1 cellular context compared by ENCODE assay signal in the genomic region with DNA sequence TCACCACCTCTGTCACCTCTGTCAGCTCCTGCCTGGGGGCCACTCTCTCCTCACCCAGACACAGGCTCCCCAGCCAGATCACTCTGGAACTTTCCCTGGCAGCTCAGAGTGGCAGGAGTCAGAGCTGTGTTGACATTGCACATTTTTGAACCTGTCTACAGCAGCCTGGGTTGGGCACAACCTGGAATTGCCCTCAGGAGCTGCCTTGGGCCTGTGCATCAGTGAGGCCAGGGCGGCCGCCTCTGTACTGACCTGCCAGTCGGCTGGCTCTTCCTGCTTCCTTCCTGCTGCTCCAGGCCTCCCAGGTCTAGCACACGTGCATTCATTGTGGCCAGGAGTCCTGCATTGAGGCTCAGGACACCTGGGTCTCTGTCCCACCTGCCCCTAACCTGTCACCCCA.
TF ChIP-seq lines count a peak whose summit lies in the region.

No MANE protein-coding gene starts in this region.

TF ChIP-seq in HCT116, 20 proteins besides CTCF, POLR2A, EP300 and RAD21 (continued from another document):
- TF ChIP-seq JUND (IDR thresholded peaks at IDR 0.05) (no peak), YY1 (IDR thresholded peaks at IDR 0.05; ENCODE audit: extremely low read depth, insufficient replicate concordance, low read depth, low read length) (no peak), EZH2 (IDR thresholded peaks at IDR 0.05) (no peak), POLR2AphosphoS5 (IDR thresholded peaks at IDR 0.05; ENCODE audit: low read depth, low read length) (no peak), ELF1 (IDR thresholded peaks at IDR 0.05; ENCODE audit: borderline replicate concordance, low read depth) (no peak), SP1 (IDR thresholded peaks at IDR 0.05; ENCODE audit: low read depth) (no peak)
- TF ChIP-seq, protein P1, sequence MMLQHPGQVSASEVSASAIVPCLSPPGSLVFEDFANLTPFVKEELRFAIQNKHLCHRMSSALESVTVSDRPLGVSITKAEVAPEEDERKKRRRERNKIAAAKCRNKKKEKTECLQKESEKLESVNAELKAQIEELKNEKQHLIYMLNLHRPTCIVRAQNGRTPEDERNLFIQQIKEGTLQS (IDR thresholded peaks at IDR 0.05), result no peak
- TF ChIP-seq, protein P2, sequence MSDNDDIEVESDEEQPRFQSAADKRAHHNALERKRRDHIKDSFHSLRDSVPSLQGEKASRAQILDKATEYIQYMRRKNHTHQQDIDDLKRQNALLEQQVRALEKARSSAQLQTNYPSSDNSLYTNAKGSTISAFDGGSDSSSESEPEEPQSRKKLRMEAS (IDR thresholded peaks at IDR 0.05), result no peak
